Comparison of ENCODE assay signal across 24 cellular contexts in genomic region chr12:132075714-132076553, GRCh38.
"Had no signal": no experiment of that assay in that cellular context is flagged by ENCODE, and none has a peak within 500 bp of the region (broad histone marks: within the 10 kb centered on the region; RNA-seq: fewer than 3 reads in every experiment).

No MANE protein-coding gene starts in this region.

- H3K27ac ChIP-seq: breast epithelium, prostate gland, stomach, suprapubic skin, transverse colon, uterus had no signal

- H3K36me3 ChIP-seq: uterus had no signal

- H3K27me3 ChIP-seq: breast epithelium, stomach, suprapubic skin, transverse colon, uterus had no signal

- DNase-seq: activated CD4-positive, alpha-beta memory T cell treated with anti-CD3 and anti-CD28 coated beads for 36 hours; activated CD4-positive, alpha-beta T cell treated with anti-CD3 and anti-CD28 coated beads for 48 hours; activated gamma-delta T cell; activated T-cell treated with anti-CD3 and anti-CD28 coated beads, Interleukin-2, amount 50 U/mL, for 48 hours; effector CD4-positive, alpha-beta T cell; hippocampal formation; left ventricle myocardium superior; mammary epithelial cell; right cardiac atrium; stimulated activated CD4-positive, alpha-beta T cell treated with anti-CD3 and anti-CD28 coated beads, Interleukin-12 subunit alpha, Interleukin-12 subunit beta, amount 100 ng/mL, for 4 hours; stomach; T1000; transverse colon; uterus had no signal

- H3K27ac Mint-ChIP-seq: activated CD4-positive, alpha-beta memory T cell treated with anti-CD3 and anti-CD28 coated beads for 36 hours; dendritic cell treated with granulocyte-macrophage colony-stimulating factor and Interleukin-4, amounts not matched to agents 40 ng/mL and 50 ng/mL, for 4 days; mesothelial cell of epicardium; T-helper 1 cell treated with Interleukin-12 subunit alpha and Interleukin-12 subunit beta and Interleukin-4 antibody, amounts not matched to agents 30 μg/mL and 1 μg/mL, for 36 hours had no signal

- H3K4me1 ChIP-seq: breast epithelium, prostate gland, stomach, transverse colon, uterus had no signal

- H3K4me3 Mint-ChIP-seq: activated CD4-positive, alpha-beta memory T cell treated with anti-CD3 and anti-CD28 coated beads for 36 hours; dendritic cell treated with granulocyte-macrophage colony-stimulating factor and Interleukin-4, amounts not matched to agents 40 ng/mL and 50 ng/mL, for 4 days; mesothelial cell of epicardium; naive thymus-derived CD8-positive, alpha-beta T cell; stimulated activated memory B cell treated with anti-CD40 and anti-IgM and Interleukin-4, amounts not matched to agents 10 μg/mL and 1 μg/mL and 100 μg/mL, for 72 hours; T-helper 1 cell treated with Interleukin-12 subunit alpha and Interleukin-12 subunit beta and Interleukin-4 antibody, amounts not matched to agents 30 μg/mL and 1 μg/mL, for 36 hours had no signal

- H3K4me1 Mint-ChIP-seq: mesothelial cell of epicardium had no signal

- H3K27me3 Mint-ChIP-seq: activated CD4-positive, alpha-beta memory T cell treated with anti-CD3 and anti-CD28 coated beads for 36 hours; dendritic cell treated with granulocyte-macrophage colony-stimulating factor and Interleukin-4, amounts not matched to agents 40 ng/mL and 50 ng/mL, for 4 days; naive thymus-derived CD8-positive, alpha-beta T cell; stimulated activated memory B cell treated with anti-CD40 and anti-IgM and Interleukin-4, amounts not matched to agents 10 μg/mL and 1 μg/mL and 100 μg/mL, for 72 hours had no signal

- H3K4me3 ChIP-seq: breast epithelium, prostate gland, stomach, suprapubic skin, transverse colon, uterus had no signal

- ATAC-seq: activated naive CD4-positive, alpha-beta T cell treated with anti-CD3 and anti-CD28 coated beads, Interleukin-2, amount 50 U/mL, for 72 hours; esophagus mucosa; left ventricle myocardium superior; naive thymus-derived CD8-positive, alpha-beta T cell; right cardiac atrium; stimulated activated memory B cell treated with anti-CD40 and anti-IgM and Interleukin-4, amounts not matched to agents 10 μg/mL and 1 μg/mL and 100 μg/mL, for 72 hours had no signal

- H3K9me3 Mint-ChIP-seq: activated CD4-positive, alpha-beta memory T cell treated with anti-CD3 and anti-CD28 coated beads for 36 hours; activated naive CD4-positive, alpha-beta T cell treated with anti-CD3 and anti-CD28 coated beads, Interleukin-2, amount 50 U/mL, for 72 hours; dendritic cell treated with granulocyte-macrophage colony-stimulating factor and Interleukin-4, amounts not matched to agents 40 ng/mL and 50 ng/mL, for 4 days; mesothelial cell of epicardium; naive thymus-derived CD8-positive, alpha-beta T cell; stimulated activated memory B cell treated with anti-CD40 and anti-IgM and Interleukin-4, amounts not matched to agents 10 μg/mL and 1 μg/mL and 100 μg/mL, for 72 hours; T-helper 1 cell treated with Interleukin-12 subunit alpha and Interleukin-12 subunit beta and Interleukin-4 antibody, amounts not matched to agents 30 μg/mL and 1 μg/mL, for 36 hours had no signal

- H3K9me3 ChIP-seq: breast epithelium, prostate gland, stomach, suprapubic skin, transverse colon, uterus had no signal
